ENCODE assay signal across 2 cellular contexts in the genomic region with DNA sequence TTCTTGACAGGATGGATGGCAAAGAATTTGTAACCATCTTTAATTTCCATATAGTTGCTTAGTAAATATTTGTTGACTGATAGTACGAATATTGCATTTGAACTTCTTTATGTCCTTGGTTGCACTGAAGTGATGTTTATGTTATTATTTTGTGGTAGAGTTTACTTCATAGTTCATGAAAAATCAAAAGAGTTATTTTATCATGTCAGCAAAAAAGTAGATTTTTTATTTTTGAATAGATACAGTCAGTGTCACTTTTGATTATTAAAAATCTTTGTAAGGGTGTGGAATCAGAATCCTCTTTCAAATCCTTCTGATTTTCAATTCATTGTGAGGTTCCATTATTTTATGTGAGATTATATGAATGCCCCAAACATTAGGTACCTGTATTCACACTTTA.
TF ChIP-seq lines count a peak whose summit lies in the region.

No MANE protein-coding gene starts in this region.

TF ChIP-seq in HepG2, 621 proteins besides CTCF, POLR2A, EP300 and RAD21:
- TF ChIP-seq MAFK (conservative IDR thresholded peaks at IDR 0.05 in 1 of 2, IDR thresholded peaks at IDR 0.05 in 1 of 2; ENCODE audit: low read length in 2 of 2) (peak; percentile 86 to 95), ATF1 (CRISPR knock-in tag; IDR thresholded peaks at IDR 0.05) (no peak), MAFF (IDR thresholded peaks at IDR 0.05; ENCODE audit: low read depth, low read length) (peak; percentile 91), ZNF660 (CRISPR knock-in tag; IDR thresholded peaks at IDR 0.05; ENCODE audit: borderline replicate concordance, low read depth) (no peak)
TF ChIP-seq in HepG2: peak in this region for 2.

TF ChIP-seq in K562, 482 proteins besides CTCF, POLR2A, EP300 and RAD21:
- peak; percentile 76 for TF ChIP-seq MAFK (IDR thresholded peaks at IDR 0.05; ENCODE audit: low read length)
- TF ChIP-seq, protein P1, sequence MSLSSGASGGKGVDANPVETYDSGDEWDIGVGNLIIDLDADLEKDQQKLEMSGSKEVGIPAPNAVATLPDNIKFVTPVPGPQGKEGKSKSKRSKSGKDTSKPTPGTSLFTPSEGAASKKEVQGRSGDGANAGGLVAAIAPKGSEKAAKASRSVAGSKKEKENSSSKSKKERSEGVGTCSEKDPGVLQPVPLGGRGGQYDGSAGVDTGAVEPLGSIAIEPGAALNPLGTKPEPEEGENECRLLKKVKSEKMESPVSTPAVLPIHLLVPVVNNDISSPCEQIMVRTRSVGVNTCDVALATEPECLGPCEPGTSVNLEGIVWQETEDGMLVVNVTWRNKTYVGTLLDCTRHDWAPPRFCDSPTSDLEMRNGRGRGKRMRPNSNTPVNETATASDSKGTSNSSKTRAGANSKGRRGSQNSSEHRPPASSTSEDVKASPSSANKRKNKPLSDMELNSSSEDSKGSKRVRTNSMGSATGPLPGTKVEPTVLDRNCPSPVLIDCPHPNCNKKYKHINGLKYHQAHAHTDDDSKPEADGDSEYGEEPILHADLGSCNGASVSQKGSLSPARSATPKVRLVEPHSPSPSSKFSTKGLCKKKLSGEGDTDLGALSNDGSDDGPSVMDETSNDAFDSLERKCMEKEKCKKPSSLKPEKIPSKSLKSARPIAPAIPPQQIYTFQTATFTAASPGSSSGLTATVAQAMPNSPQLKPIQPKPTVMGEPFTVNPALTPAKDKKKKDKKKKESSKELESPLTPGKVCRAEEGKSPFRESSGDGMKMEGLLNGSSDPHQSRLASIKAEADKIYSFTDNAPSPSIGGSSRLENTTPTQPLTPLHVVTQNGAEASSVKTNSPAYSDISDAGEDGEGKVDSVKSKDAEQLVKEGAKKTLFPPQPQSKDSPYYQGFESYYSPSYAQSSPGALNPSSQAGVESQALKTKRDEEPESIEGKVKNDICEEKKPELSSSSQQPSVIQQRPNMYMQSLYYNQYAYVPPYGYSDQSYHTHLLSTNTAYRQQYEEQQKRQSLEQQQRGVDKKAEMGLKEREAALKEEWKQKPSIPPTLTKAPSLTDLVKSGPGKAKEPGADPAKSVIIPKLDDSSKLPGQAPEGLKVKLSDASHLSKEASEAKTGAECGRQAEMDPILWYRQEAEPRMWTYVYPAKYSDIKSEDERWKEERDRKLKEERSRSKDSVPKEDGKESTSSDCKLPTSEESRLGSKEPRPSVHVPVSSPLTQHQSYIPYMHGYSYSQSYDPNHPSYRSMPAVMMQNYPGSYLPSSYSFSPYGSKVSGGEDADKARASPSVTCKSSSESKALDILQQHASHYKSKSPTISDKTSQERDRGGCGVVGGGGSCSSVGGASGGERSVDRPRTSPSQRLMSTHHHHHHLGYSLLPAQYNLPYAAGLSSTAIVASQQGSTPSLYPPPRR (CRISPR knock-in tag; IDR thresholded peaks at IDR 0.05; ENCODE audit: borderline replicate concordance): no peak
- TF ChIP-seq MAFG (tag; conservative IDR thresholded peaks at IDR 0.05): peak; percentile 67
- no peak for TF ChIP-seq CBX2 (IDR thresholded peaks at IDR 0.05; ENCODE audit: insufficient read depth, low read length, poor library complexity, severe bottlenecking)
- peak; percentile 78 for TF ChIP-seq MAFF (IDR thresholded peaks at IDR 0.05; ENCODE audit: low read length)
- peak; percentile 85 for TF ChIP-seq C11orf30 (IDR thresholded peaks at IDR 0.05; ENCODE audit: low read depth)
- TF ChIP-seq ZNF316 (IDR thresholded peaks at IDR 0.05): peak; percentile 94
